ENCODE assay signal across 8 cellular contexts in the genomic region with DNA sequence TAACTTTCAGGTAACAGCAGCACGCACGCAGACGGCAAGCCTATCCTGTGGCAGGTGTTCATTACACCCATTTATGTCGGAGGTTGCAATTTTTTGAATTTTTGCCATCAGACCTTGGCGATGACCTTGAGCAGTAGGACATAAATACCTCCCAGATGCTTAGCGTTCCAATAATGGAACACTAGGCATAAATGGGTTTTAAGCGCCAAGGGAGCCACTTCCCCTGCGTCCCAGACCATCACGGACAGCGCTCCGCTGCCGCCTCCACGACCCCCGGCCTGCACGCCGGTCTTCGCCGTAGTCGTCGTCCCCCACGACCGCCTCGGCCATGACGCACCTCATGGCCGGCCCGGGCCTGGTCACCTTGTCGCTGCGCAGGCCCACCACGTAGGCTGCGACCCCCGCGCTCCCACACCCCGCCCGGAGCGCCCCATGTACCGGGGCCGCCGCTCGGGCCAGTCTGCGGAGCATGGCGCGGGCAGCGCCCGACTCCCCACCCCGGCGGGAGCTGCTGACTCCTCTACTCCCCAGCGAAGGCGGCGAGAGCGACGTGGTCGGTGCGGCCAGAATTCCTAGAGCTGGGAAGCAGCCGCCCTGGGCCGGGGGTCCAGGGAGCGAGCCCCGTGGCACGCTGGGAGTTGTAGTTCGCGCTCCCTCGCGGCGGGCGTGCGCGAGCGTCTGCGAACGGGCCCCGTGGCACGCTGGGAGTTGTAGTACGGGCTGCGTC. TPM values are rescaled to one million over a fixed set of nuclear protein-coding genes. Genes with fewer than 3 reads are reported as not detected.
DNase-seq lines count a peak whose midpoint lies in the region; ATAC-seq and TF ChIP-seq lines count a peak whose summit lies in the region.

No MANE protein-coding gene starts in this region.

- no peaks in the 10 kb centered on the region for H4K20me1 ChIP-seq in KMS-11 (ENCODE audit: insufficient read depth)

- no peaks in the 10 kb centered on the region for H3K36me3 ChIP-seq in KMS-11 (ENCODE audit: insufficient read depth)

- peak overlapping the region; percentile 88 for H3K4me3 Mint-ChIP-seq in natural killer cell
- peak overlapping the region; percentile 83 to 94 for H3K4me3 Mint-ChIP-seq in stimulated activated naive B cell treated with anti-CD40 and anti-IgM and Interleukin-4, amounts not matched to agents 10 μg/mL and 1 μg/mL and 100 μg/mL, for 72 hours

- H3K4me2 ChIP-seq in KMS-11, result peak overlapping the region; percentile 82

- CTCF ChIA-PET in AG04450 (lab: Charles Lee) (interaction anchor here (1.0 to 1.3 kb wide), 2 partner anchors 67 to 107 kb away, joined by 3 read pairs; partner anchors contain the start of gene AFMID), RWPE1 (lab: Yijun Ruan, JAX) (interaction anchor here (0.6 to 1.7 kb wide), 3 partner anchors 169 to 521 kb away, joined by 3 to 7 read pairs (median 4); no protein-coding TSS in a partner anchor)

- H3K27ac Mint-ChIP-seq in natural killer cell, result peak overlapping the region in 1 of 2 donors; percentile 77
- H3K27ac Mint-ChIP-seq in stimulated activated naive B cell treated with anti-CD40 and anti-IgM and Interleukin-4, amounts not matched to agents 10 μg/mL and 1 μg/mL and 100 μg/mL, for 72 hours, result peak overlapping the region; percentile 43

- intact Hi-C loops in natural killer cell (cut with micrococcal nuclease), result loop anchor here (1.0 kb wide), 1 partner anchor 40 kb away; the partner anchor contains the start of gene BIRC5

- H3K4me1 Mint-ChIP-seq in natural killer cell, result peaks cover 18 to 40% of the 10 kb centered on the region in 2 donors
- H3K4me1 Mint-ChIP-seq in stimulated activated naive B cell treated with anti-CD40 and anti-IgM and Interleukin-4, amounts not matched to agents 10 μg/mL and 1 μg/mL and 100 μg/mL, for 72 hours, result peaks cover 39 to 58% of the 10 kb centered on the region in 2 donors

- H3K9me3 Mint-ChIP-seq in natural killer cell, result no peaks in the 10 kb centered on the region
- H3K9me3 Mint-ChIP-seq in stimulated activated naive B cell treated with anti-CD40 and anti-IgM and Interleukin-4, amounts not matched to agents 10 μg/mL and 1 μg/mL and 100 μg/mL, for 72 hours, result no peaks in the 10 kb centered on the region

- no peaks in the 10 kb centered on the region; the same call in 1 of the 2 replicates for H3K9me3 ChIP-seq in AG04450 (ENCODE audit: control insufficient read depth, insufficient read depth, low read length)

- H3K4me1 ChIP-seq in KMS-11 (ENCODE audit: low read depth, poor library complexity, severe bottlenecking), result peaks cover 82% of the 10 kb centered on the region

- H3K79me2 ChIP-seq in KMS-11 (ENCODE audit: insufficient read depth, low read depth), result no peaks in the 10 kb centered on the region

- peaks cover 0 to 6% of the 10 kb centered on the region in 2 donors for H3K27me3 Mint-ChIP-seq in natural killer cell (ENCODE audit: low read depth in 2 of 2)
- H3K27me3 Mint-ChIP-seq in stimulated activated naive B cell treated with anti-CD40 and anti-IgM and Interleukin-4, amounts not matched to agents 10 μg/mL and 1 μg/mL and 100 μg/mL, for 72 hours, result peaks cover 11 to 33% of the 10 kb centered on the region in 2 donors

- peak overlapping the region; percentile 95 for H3K9ac ChIP-seq in KMS-11

- peak; percentile 49 for DNase-seq in AG04450 (ENCODE audit: low read depth, low spot score)
- peak; percentile 74 for DNase-seq in RWPE1 (ENCODE audit: low spot score)
- peak; percentile 72 for DNase-seq in activated effector memory CD4-positive, alpha-beta T cell treated with Interleukin-2 at 50 U/mL for 16 hours
- DNase-seq in fibroblast of the aortic adventitia (ENCODE audit: low read depth), result peak; percentile 76
- peak; percentile 76 for DNase-seq in natural killer cell
- DNase-seq in stimulated activated naive B cell treated with anti-CD40 and anti-IgM and Interleukin-4, amounts not matched to agents 10 μg/mL and 1 μg/mL and 100 μg/mL, for 72 hours, result peak; percentile 69

- peak; percentile 23 for TF ChIP-seq POLR2A in GM19099 (IDR thresholded peaks at IDR 0.05; ENCODE audit: extremely low read depth, insufficient read length, low read depth)

- H3K27me3 ChIP-seq in AG04450 (ENCODE audit: control insufficient read depth, insufficient read depth, low read length) (peaks cover 2% of the 10 kb centered on the region), KMS-11 (ENCODE audit: insufficient read depth, low read depth) (no peaks in the 10 kb centered on the region)

- H3K4me3 ChIP-seq in AG04450 (ENCODE audit: low read depth, low read length) (peak overlapping the region; percentile 80), KMS-11 (IDR thresholded peaks at IDR 0.05; ENCODE audit: insufficient read depth, low read depth, low read length) (peak overlapping the region; percentile 18), fibroblast of the aortic adventitia (ENCODE audit: low read depth, low read length) (peak overlapping the region; percentile 88)

- peak; percentile 84 to 87 (median 86) for ATAC-seq in natural killer cell
- peak; percentile 75 to 78 for ATAC-seq in stimulated activated naive B cell treated with anti-CD40 and anti-IgM and Interleukin-4, amounts not matched to agents 10 μg/mL and 1 μg/mL and 100 μg/mL, for 72 hours (replicated peaks)

- peak overlapping the region; percentile 95 for H2AFZ ChIP-seq in KMS-11 (ENCODE audit: low read depth)

- no peaks in the 10 kb centered on the region for H3K36me3 Mint-ChIP-seq in natural killer cell
- no peaks in the 10 kb centered on the region for H3K36me3 Mint-ChIP-seq in stimulated activated naive B cell treated with anti-CD40 and anti-IgM and Interleukin-4, amounts not matched to agents 10 μg/mL and 1 μg/mL and 100 μg/mL, for 72 hours

- no peak overlapping the region for H3K27ac ChIP-seq in AG04450 (ENCODE audit: low read depth, low read length)
- H3K27ac ChIP-seq in KMS-11, result peak overlapping the region; percentile 77
- H3K27ac ChIP-seq in RWPE1, result peak overlapping the region; percentile 73

- TF ChIP-seq CTCF in AG04450 (IDR thresholded peaks at IDR 0.05; ENCODE audit: low read depth, low read length), result no peak
- TF ChIP-seq CTCF in KMS-11 (conservative IDR thresholded peaks at IDR 0.05; ENCODE audit: low read depth, low read length), result no peak
- no peak for TF ChIP-seq CTCF in RWPE1 (conservative IDR thresholded peaks at IDR 0.05; ENCODE audit: low read depth)
- TF ChIP-seq CTCF in fibroblast of the aortic adventitia (IDR thresholded peaks at IDR 0.05; ENCODE audit: insufficient read depth, low read length), result no peak
- no peak for TF ChIP-seq CTCF in natural killer cell (IDR thresholded peaks at IDR 0.05)

- POLR2A ChIA-PET in AG04450 (lab: Yijun Ruan, JAX), result interaction anchor here (0.5 to 1.0 kb wide), 3 partner anchors 105 to 703 kb away, joined by 3 read pairs; partner anchors contain the start of gene SOCS3
- POLR2A ChIA-PET in RWPE1 (lab: Yijun Ruan, JAX; ENCODE audit: low non-redundant PET), result no interaction called here

RNA-seq across cellular contexts. Expression of gene TMEM235, which starts 22.7 kb away (rescaled TPM):
- polyA plus RNA-seq in AG04450 (2011; rRNA removed), result not detected in 2 replicates
- not detected in 2 replicates for polyA minus RNA-seq in AG04450 (2011; rRNA and poly(A)+ RNA removed)
- not detected in 2 replicates for total RNA-seq in fibroblast of the aortic adventitia (ENCODE audit: low replicate concordance)
- total RNA-seq in natural killer cell, result not detected

RNA-seq across cellular contexts. Expression of gene BIRC5, which starts 40.1 kb away (rescaled TPM):
- polyA plus RNA-seq in AG04450 (2011; rRNA removed), result 11.6 and 15.3 TPM in 2 replicates
- 18.2 and 22.1 TPM in 2 replicates for polyA minus RNA-seq in AG04450 (2011; rRNA and poly(A)+ RNA removed)
- total RNA-seq in fibroblast of the aortic adventitia (ENCODE audit: low replicate concordance), result 0.57 and 31.8 TPM in 2 replicates
- total RNA-seq in natural killer cell, result 1 to 10 TPM in 2 of 3 donors, under 1 TPM in 1; 0.73 to 1.9 (median 1.2) TPM

Comparison
In these comparisons a context has a peak if more than half of its experiments do, and no peak if none do; other contexts are left out.
1. H3K4me3 ChIP-seq: peak in every context shown above with its lines; median percentile 88 in fibroblast of the aortic adventitia; 80 in AG04450; 18 in KMS-11.